Comparison of ENCODE assay signal across 8 cellular contexts in genomic region chr19:18701250-18701608, GRCh38. TPM values are rescaled to one million over a fixed set of nuclear protein-coding genes. Genes with fewer than 3 reads are reported as not detected.
DNase-seq lines count a peak whose midpoint lies in the region; ATAC-seq and TF ChIP-seq lines count a peak whose summit lies in the region.

No MANE protein-coding gene starts in this region.

- H3K27me3 Mint-ChIP-seq in activated CD8-positive, alpha-beta T cell treated with anti-CD3 and anti-CD28 coated beads, Interleukin-2, amount 10 ng/mL, durations not matched to agents 7 days and 5 days (ENCODE audit: low read depth), result no peaks in the 10 kb centered on the region
- H3K27me3 Mint-ChIP-seq in memory B cell, result no peaks in the 10 kb centered on the region

- H3K4me1 Mint-ChIP-seq in activated CD8-positive, alpha-beta T cell treated with anti-CD3 and anti-CD28 coated beads, Interleukin-2, amount 10 ng/mL, durations not matched to agents 7 days and 5 days (ENCODE audit: low read depth), result peaks cover 25% of the 10 kb centered on the region
- H3K4me1 Mint-ChIP-seq in memory B cell, result peaks cover 31% of the 10 kb centered on the region

- H3K36me3 Mint-ChIP-seq in activated CD8-positive, alpha-beta T cell treated with anti-CD3 and anti-CD28 coated beads, Interleukin-2, amount 10 ng/mL, durations not matched to agents 7 days and 5 days (ENCODE audit: low read depth), result no peaks in the 10 kb centered on the region
- no peaks in the 10 kb centered on the region for H3K36me3 Mint-ChIP-seq in memory B cell

- H3K27ac Mint-ChIP-seq in activated CD8-positive, alpha-beta T cell treated with anti-CD3 and anti-CD28 coated beads, Interleukin-2, amount 10 ng/mL, durations not matched to agents 7 days and 5 days, result peak overlapping the region; percentile 90
- peak overlapping the region; percentile 73 for H3K27ac Mint-ChIP-seq in memory B cell

- no peaks in the 10 kb centered on the region for H3K9me3 Mint-ChIP-seq in activated CD8-positive, alpha-beta T cell treated with anti-CD3 and anti-CD28 coated beads, Interleukin-2, amount 10 ng/mL, durations not matched to agents 7 days and 5 days (ENCODE audit: insufficient read depth)
- H3K9me3 Mint-ChIP-seq in memory B cell, result no peaks in the 10 kb centered on the region

- ATAC-seq in HG02678 (IDR thresholded peaks at IDR 0.05; ENCODE audit: unreplicated experiment), result peak; percentile 22
- peak; percentile 38 for ATAC-seq in activated CD8-positive, alpha-beta T cell treated with anti-CD3 and anti-CD28 coated beads, Interleukin-2, amount 10 ng/mL, durations not matched to agents 7 days and 5 days
- ATAC-seq in memory B cell (ENCODE audit: low read depth), result peak; percentile 15
- no peak for ATAC-seq in HG03460 (IDR thresholded peaks at IDR 0.05; ENCODE audit: unreplicated experiment)

- peak overlapping the region; percentile 38; the same call in 1 of the 2 replicates for H3K4me3 ChIP-seq in GM12864 (ENCODE audit: low read depth, low read length)

- CTCF ChIA-PET in activated CD8-positive, alpha-beta T cell treated with anti-CD3 and anti-CD28 coated beads, Interleukin-2, amount 10 ng/mL, durations not matched to agents 7 days and 5 days (lab: Charles Lee), result no interaction called here

- no peak for TF ChIP-seq CTCF in GM12864 (IDR thresholded peaks at IDR 0.05; ENCODE audit: low read depth, low read length, missing control alignments)

- no peak for DNase-seq in GM12864 (ENCODE audit: low read depth)
- DNase-seq in activated CD8-positive, alpha-beta T cell treated with anti-CD3 and anti-CD28 coated beads, Interleukin-2, amount 10 ng/mL, durations not matched to agents 7 days and 5 days, result no peak
- DNase-seq in memory B cell (ENCODE audit: low spot score in 2 of 2), result no peak
- no peak for DNase-seq in DMS53 (lab: John Stamatoyannopoulos, UW)
- no peak for DNase-seq in NCI-H1092 (lab: John Stamatoyannopoulos, UW)
- no peak for DNase-seq in NCI-H345 (lab: John Stamatoyannopoulos, UW)

- H3K4me3 Mint-ChIP-seq in activated CD8-positive, alpha-beta T cell treated with anti-CD3 and anti-CD28 coated beads, Interleukin-2, amount 10 ng/mL, durations not matched to agents 7 days and 5 days, result peak overlapping the region; percentile 78
- H3K4me3 Mint-ChIP-seq in memory B cell, result peak overlapping the region; percentile 87

- POLR2A ChIA-PET in activated CD8-positive, alpha-beta T cell treated with anti-CD3 and anti-CD28 coated beads, Interleukin-2, amount 10 ng/mL, durations not matched to agents 7 days and 5 days (lab: Charles Lee), result interaction anchor here (0.7 to 1.1 kb wide), 2 partner anchors 14 to 130 kb away, joined by 3 to 5 read pairs; partner anchors contain the start of gene UPF1

RNA-seq across cellular contexts. Expression of gene CRTC1, which starts 17.7 kb away (rescaled TPM):
- 1 to 10 TPM; 7.0 to 8.0 TPM for total RNA-seq in activated CD8-positive, alpha-beta T cell treated with anti-CD3 and anti-CD28 coated beads, Interleukin-2, amount 10 ng/mL, durations not matched to agents 7 days and 5 days
